Comparison of ENCODE assay signal across 23 cellular contexts in genomic region chr16:13083687-13084086, GRCh38.
DNase-seq lines count a peak whose midpoint lies in the region; ATAC-seq, FAIRE-seq and TF ChIP-seq lines count a peak whose summit lies in the region.
"Had no signal": no experiment of that assay in that cellular context is flagged by ENCODE, and none has a peak within 500 bp of the region (broad histone marks: within the 10 kb centered on the region; RNA-seq: fewer than 3 reads in every experiment).

No MANE protein-coding gene starts in this region.

- H3K9me3 ChIP-seq in HepG2 (ENCODE audit: low read length): no peaks in the 10 kb centered on the region
- H3K9me3 ChIP-seq in CD4-positive, alpha-beta memory T cell (ENCODE audit: control insufficient read depth in 1 of 2, low read length in 2 of 2): no peaks in the 10 kb centered on the region
- H3K9me3 ChIP-seq: BE2C had no signal

- no peak overlapping the region for H3K4me2 ChIP-seq in HepG2 (ENCODE audit: low read depth, low read length)

- in situ Hi-C loops in HepG2 (cut with HindIII; ENCODE audit: extremely low pct_ligation_motif_present, low pct_unique_long_range_greater_than_20kb): no loop called here

- WGBS in HepG2 (ENCODE audit: low lambda C conversion rate): 28% methylated on average over 5 of the region's 5 CpGs

- TF ChIP-seq EP300 in HepG2 (IDR thresholded peaks at IDR 0.05; ENCODE audit: low read depth in 2 of 2, low read length in 2 of 2): no peak
- no peak for TF ChIP-seq EP300 in HepG2 (CRISPR knock-in tag; IDR thresholded peaks at IDR 0.05; ENCODE audit: borderline replicate concordance)

- no peaks in the 10 kb centered on the region for H3K36me3 Mint-ChIP-seq in brain
- no peaks in the 10 kb centered on the region for H3K36me3 Mint-ChIP-seq in CD4-positive, alpha-beta memory T cell
- no peaks in the 10 kb centered on the region for H3K36me3 Mint-ChIP-seq in CD14-positive monocyte
- H3K36me3 Mint-ChIP-seq: CD8-positive, alpha-beta T cell had no signal

- no peaks in the 10 kb centered on the region for H3K36me3 ChIP-seq in HepG2 (replicated peaks in 1 of 2; ENCODE audit: control insufficient read depth in 1 of 2, insufficient read depth in 2 of 2, low read length in 2 of 2)
- H3K36me3 ChIP-seq in CD4-positive, alpha-beta memory T cell (ENCODE audit: insufficient read depth, low read length): no peaks in the 10 kb centered on the region
- H3K36me3 ChIP-seq: BE2C had no signal

- ATAC-seq in HepG2 (no peak), HG02642 (IDR thresholded peaks at IDR 0.05; ENCODE audit: poor library complexity, unreplicated experiment) (no peak)
- ATAC-seq: CD8-positive, alpha-beta T cell; HCT116 had no signal

- H3K9ac ChIP-seq in HepG2 (ENCODE audit: insufficient read depth, low read depth, low read length): no peak overlapping the region

- H2AFZ ChIP-seq in HepG2 (ENCODE audit: low read length): no peak overlapping the region

- no peak for TF ChIP-seq POLR2A in HepG2 (IDR thresholded peaks at IDR 0.05; ENCODE audit: insufficient read depth in 1 of 2, low read depth in 2 of 2, low read length in 2 of 2)

- H3K9me3 Mint-ChIP-seq in brain (peaks cover 7 to 17% (median 12%) of the 10 kb centered on the region in 5 experiments), CD14-positive monocyte (peaks cover 7 to 19% (median 11%) of the 10 kb centered on the region in 7 donors)
- peaks cover 0 to 19% (median 7%) of the 10 kb centered on the region in 8 donors for H3K9me3 Mint-ChIP-seq in CD4-positive, alpha-beta memory T cell

- peaks cover 13% of the 10 kb centered on the region for H3K4me1 ChIP-seq in HepG2 (ENCODE audit: insufficient read depth, low read length)
- H3K4me1 ChIP-seq in CD4-positive, alpha-beta memory T cell (ENCODE audit: insufficient read depth, low read length): no peaks in the 10 kb centered on the region
- H3K4me1 ChIP-seq: BE2C had no signal

- H3K4me3 ChIP-seq in HepG2 (replicated peaks in 1 of 3; ENCODE audit: insufficient read depth in 1 of 3, low read depth in 2 of 3, low read length in 3 of 3): no peak overlapping the region
- no peak overlapping the region for H3K4me3 ChIP-seq in CD4-positive, alpha-beta memory T cell (ENCODE audit: low read length in 2 of 2)

- no peaks in the 10 kb centered on the region for H4K20me1 ChIP-seq in HepG2 (ENCODE audit: insufficient read depth, low read length)

- no peaks in the 10 kb centered on the region for H3K79me2 ChIP-seq in HepG2 (ENCODE audit: insufficient read depth, low read length)

- POLR2A ChIA-PET in HepG2 (lab: Yijun Ruan, JAX): no interaction called here
- POLR2A ChIA-PET in CD4-positive, alpha-beta memory T cell (lab: Charles Lee; ENCODE audit: partially characterized antibody): no interaction called here

- BruUV-seq in HepG2 (replicated peaks; lab: Mats Ljungman, UMichigan): no TSS peak

- TF ChIP-seq CTCF in brain (conservative IDR thresholded peaks at IDR 0.05): no peak
- TF ChIP-seq CTCF in HepG2 (CRISPR knock-in tag; IDR thresholded peaks at IDR 0.05): no peak
- TF ChIP-seq CTCF in CD14-positive monocyte (IDR thresholded peaks at IDR 0.05): no peak

- peak; percentile 38 for DNase-seq in D341Med (ENCODE audit: low spot score)
- peak; percentile 75 for DNase-seq in NCI-H82 (lab: John Stamatoyannopoulos, UW)
- DNase-seq in HepG2 (ENCODE audit: low spot score): no peak
- DNase-seq in CD4-positive, alpha-beta memory T cell: no peak
- DNase-seq in CD14-positive monocyte (ENCODE audit: low spot score): no peak
- DNase-seq in DMS53 treated with DMSO at 0.1 percent for 48 hours (lab: John Stamatoyannopoulos, UW; ENCODE audit: unreplicated experiment): no peak
- DNase-seq: BE2C; CD8-positive, alpha-beta T cell; DND-41; MV-4-11; NCI-H1694; NCI-H524 treated with DMSO at 0.1 percent for 48 hours; NK-92 treated with Interleukin-12 subunit alpha and Interleukin-12 subunit beta, amount 100 ng/mL, for 24 hours; OCI-M1; SHP77 treated with DMSO at 0.1 percent for 48 hours had no signal

- intact Hi-C loops in HepG2 (cut with micrococcal nuclease; ENCODE audit: unreplicated experiment): no loop called here
- intact Hi-C loops in CD4-positive, alpha-beta memory T cell (cut with micrococcal nuclease): no loop called here
- intact Hi-C loops in CD14-positive monocyte (cut with micrococcal nuclease): no loop called here

- H3K4me1 Mint-ChIP-seq in brain: peaks cover 12% of the 10 kb centered on the region
- no peaks in the 10 kb centered on the region for H3K4me1 Mint-ChIP-seq in CD4-positive, alpha-beta memory T cell
- no peaks in the 10 kb centered on the region for H3K4me1 Mint-ChIP-seq in CD14-positive monocyte

- H3K27ac Mint-ChIP-seq in brain: peak overlapping the region in 4 of 5 experiments; percentile 4 to 29 (median 28)
- H3K27ac Mint-ChIP-seq in CD4-positive, alpha-beta memory T cell: no peak overlapping the region
- no peak overlapping the region for H3K27ac Mint-ChIP-seq in CD14-positive monocyte
- H3K27ac Mint-ChIP-seq: CD8-positive, alpha-beta T cell had no signal

- H3K27me3 Mint-ChIP-seq in brain: peaks cover 2% of the 10 kb centered on the region
- no peaks in the 10 kb centered on the region for H3K27me3 Mint-ChIP-seq in CD4-positive, alpha-beta memory T cell
- peaks cover 0 to 4% (median 2%) of the 10 kb centered on the region in 3 donors for H3K27me3 Mint-ChIP-seq in CD14-positive monocyte (ENCODE audit: low read depth in 3 of 3)

- no peak for TF ChIP-seq RAD21 in HepG2 (CRISPR knock-in tag; IDR thresholded peaks at IDR 0.05)

- FAIRE-seq in HepG2 (lab: Jason Lieb, UNC): no peak
- FAIRE-seq: D721Med, G401.6, HTR-8/SVneo had no signal

- H3K4me3 Mint-ChIP-seq in brain: no peak overlapping the region
- H3K4me3 Mint-ChIP-seq in CD4-positive, alpha-beta memory T cell: no peak overlapping the region
- no peak overlapping the region for H3K4me3 Mint-ChIP-seq in CD14-positive monocyte
- H3K4me3 Mint-ChIP-seq: CD8-positive, alpha-beta T cell had no signal

- CTCF ChIA-PET in HepG2 (lab: Yijun Ruan, JAX; ENCODE audit: low intra/inter-chr PET ratio, low total read pairs): no interaction called here
- CTCF ChIA-PET in CD4-positive, alpha-beta memory T cell (lab: Charles Lee; ENCODE audit: partially characterized antibody): no interaction called here

- no peak overlapping the region for H3K27ac ChIP-seq in HepG2 (ENCODE audit: extremely low read length, insufficient read depth, low read length)
- H3K27ac ChIP-seq in CD4-positive, alpha-beta memory T cell (ENCODE audit: low read depth, low read length): no peak overlapping the region
- H3K27ac ChIP-seq: 22Rv1, HL-60 had no signal

- H3K27me3 ChIP-seq in HepG2 (ENCODE audit: control insufficient read depth in 1 of 2, insufficient read depth in 2 of 2, low read length in 2 of 2): no peaks in the 10 kb centered on the region
- H3K27me3 ChIP-seq in CD4-positive, alpha-beta memory T cell (ENCODE audit: insufficient read depth, low read length): no peaks in the 10 kb centered on the region
- H3K27me3 ChIP-seq: BE2C had no signal

TF ChIP-seq in HepG2, 621 proteins besides CTCF, POLR2A, EP300 and RAD21:
- TF ChIP-seq GLI4 (CRISPR knock-in tag; IDR thresholded peaks at IDR 0.05; ENCODE audit: borderline replicate concordance): 0 out of 2 replicates have a peak, but pooled peaks have one; percentile 29
- TF ChIP-seq, protein P1, sequence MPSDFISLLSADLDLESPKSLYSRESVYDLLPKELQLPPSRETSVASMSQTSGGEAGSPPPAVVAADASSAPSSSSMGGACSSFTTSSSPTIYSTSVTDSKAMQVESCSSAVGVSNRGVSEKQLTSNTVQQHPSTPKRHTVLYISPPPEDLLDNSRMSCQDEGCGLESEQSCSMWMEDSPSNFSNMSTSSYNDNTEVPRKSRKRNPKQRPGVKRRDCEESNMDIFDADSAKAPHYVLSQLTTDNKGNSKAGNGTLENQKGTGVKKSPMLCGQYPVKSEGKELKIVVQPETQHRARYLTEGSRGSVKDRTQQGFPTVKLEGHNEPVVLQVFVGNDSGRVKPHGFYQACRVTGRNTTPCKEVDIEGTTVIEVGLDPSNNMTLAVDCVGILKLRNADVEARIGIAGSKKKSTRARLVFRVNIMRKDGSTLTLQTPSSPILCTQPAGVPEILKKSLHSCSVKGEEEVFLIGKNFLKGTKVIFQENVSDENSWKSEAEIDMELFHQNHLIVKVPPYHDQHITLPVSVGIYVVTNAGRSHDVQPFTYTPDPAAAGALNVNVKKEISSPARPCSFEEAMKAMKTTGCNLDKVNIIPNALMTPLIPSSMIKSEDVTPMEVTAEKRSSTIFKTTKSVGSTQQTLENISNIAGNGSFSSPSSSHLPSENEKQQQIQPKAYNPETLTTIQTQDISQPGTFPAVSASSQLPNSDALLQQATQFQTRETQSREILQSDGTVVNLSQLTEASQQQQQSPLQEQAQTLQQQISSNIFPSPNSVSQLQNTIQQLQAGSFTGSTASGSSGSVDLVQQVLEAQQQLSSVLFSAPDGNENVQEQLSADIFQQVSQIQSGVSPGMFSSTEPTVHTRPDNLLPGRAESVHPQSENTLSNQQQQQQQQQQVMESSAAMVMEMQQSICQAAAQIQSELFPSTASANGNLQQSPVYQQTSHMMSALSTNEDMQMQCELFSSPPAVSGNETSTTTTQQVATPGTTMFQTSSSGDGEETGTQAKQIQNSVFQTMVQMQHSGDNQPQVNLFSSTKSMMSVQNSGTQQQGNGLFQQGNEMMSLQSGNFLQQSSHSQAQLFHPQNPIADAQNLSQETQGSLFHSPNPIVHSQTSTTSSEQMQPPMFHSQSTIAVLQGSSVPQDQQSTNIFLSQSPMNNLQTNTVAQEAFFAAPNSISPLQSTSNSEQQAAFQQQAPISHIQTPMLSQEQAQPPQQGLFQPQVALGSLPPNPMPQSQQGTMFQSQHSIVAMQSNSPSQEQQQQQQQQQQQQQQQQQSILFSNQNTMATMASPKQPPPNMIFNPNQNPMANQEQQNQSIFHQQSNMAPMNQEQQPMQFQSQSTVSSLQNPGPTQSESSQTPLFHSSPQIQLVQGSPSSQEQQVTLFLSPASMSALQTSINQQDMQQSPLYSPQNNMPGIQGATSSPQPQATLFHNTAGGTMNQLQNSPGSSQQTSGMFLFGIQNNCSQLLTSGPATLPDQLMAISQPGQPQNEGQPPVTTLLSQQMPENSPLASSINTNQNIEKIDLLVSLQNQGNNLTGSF (CRISPR knock-in tag; IDR thresholded peaks at IDR 0.05): no peak
TF ChIP-seq in HepG2: peak in this region for 1.

Comparison
In these comparisons a context has a peak if more than half of its experiments do, and no peak if none do; other contexts are left out.
1. DNase-seq: peak in D341Med (single experiment) and NCI-H82 (single experiment); none in HepG2 (single experiment), CD4-positive, alpha-beta memory T cell (0 of 5), CD14-positive monocyte (single experiment) and DMS53 treated with DMSO at 0.1 percent for 48 hours (single experiment).
2. H3K27ac Mint-ChIP-seq: peak in brain (4 of 5); none in CD4-positive, alpha-beta memory T cell (0 of 7) and CD14-positive monocyte (0 of 7).